ENCODE assay signal across 1 cellular context in the genomic region with DNA sequence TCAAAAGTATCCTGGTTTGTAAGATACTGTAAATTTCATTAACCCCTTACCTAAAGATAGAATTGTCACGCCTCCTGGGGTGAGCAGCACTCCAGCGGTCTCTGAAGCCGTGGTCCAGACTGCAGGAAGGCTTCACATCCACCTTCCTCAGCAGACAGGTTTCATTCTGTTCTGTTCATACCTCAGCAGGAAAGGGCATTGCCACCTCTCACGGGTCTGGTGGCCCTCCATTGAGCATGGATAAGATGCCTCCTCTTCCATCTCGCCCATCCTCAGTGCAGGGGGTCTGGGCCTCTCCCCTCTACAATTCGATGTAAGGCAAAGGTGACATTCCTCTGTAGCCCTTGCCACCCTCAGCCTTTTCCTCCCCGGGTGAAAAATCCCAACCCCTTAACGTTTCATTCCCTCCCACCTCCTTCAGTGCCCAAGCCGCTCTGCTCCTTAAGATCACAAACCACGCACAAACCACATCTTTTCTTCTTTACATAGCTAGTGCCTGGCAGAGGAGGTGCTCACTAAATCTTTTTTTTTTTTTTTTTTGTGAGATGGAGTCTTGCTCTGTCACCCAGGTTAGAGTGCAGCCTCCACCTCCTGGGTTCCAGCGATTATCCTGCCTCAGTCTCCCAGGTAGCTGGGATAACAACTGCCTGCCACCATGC.
TF ChIP-seq lines count a peak whose summit lies in the region.

No MANE protein-coding gene starts in this region.

TF ChIP-seq in HepG2, 621 proteins besides CTCF, POLR2A, EP300 and RAD21:
- TF ChIP-seq, protein P1, sequence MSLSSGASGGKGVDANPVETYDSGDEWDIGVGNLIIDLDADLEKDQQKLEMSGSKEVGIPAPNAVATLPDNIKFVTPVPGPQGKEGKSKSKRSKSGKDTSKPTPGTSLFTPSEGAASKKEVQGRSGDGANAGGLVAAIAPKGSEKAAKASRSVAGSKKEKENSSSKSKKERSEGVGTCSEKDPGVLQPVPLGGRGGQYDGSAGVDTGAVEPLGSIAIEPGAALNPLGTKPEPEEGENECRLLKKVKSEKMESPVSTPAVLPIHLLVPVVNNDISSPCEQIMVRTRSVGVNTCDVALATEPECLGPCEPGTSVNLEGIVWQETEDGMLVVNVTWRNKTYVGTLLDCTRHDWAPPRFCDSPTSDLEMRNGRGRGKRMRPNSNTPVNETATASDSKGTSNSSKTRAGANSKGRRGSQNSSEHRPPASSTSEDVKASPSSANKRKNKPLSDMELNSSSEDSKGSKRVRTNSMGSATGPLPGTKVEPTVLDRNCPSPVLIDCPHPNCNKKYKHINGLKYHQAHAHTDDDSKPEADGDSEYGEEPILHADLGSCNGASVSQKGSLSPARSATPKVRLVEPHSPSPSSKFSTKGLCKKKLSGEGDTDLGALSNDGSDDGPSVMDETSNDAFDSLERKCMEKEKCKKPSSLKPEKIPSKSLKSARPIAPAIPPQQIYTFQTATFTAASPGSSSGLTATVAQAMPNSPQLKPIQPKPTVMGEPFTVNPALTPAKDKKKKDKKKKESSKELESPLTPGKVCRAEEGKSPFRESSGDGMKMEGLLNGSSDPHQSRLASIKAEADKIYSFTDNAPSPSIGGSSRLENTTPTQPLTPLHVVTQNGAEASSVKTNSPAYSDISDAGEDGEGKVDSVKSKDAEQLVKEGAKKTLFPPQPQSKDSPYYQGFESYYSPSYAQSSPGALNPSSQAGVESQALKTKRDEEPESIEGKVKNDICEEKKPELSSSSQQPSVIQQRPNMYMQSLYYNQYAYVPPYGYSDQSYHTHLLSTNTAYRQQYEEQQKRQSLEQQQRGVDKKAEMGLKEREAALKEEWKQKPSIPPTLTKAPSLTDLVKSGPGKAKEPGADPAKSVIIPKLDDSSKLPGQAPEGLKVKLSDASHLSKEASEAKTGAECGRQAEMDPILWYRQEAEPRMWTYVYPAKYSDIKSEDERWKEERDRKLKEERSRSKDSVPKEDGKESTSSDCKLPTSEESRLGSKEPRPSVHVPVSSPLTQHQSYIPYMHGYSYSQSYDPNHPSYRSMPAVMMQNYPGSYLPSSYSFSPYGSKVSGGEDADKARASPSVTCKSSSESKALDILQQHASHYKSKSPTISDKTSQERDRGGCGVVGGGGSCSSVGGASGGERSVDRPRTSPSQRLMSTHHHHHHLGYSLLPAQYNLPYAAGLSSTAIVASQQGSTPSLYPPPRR (CRISPR knock-in tag; IDR thresholded peaks at IDR 0.05; ENCODE audit: borderline replicate concordance) = no peak
- TF ChIP-seq NCOA5 (CRISPR knock-in tag; IDR thresholded peaks at IDR 0.05) (no peak), ZNF547 (CRISPR knock-in tag; IDR thresholded peaks at IDR 0.05) (no peak), NFYB (CRISPR knock-in tag; IDR thresholded peaks at IDR 0.05) (no peak), ZNF83 (CRISPR knock-in tag; IDR thresholded peaks at IDR 0.05; ENCODE audit: borderline replicate concordance) (no peak), NFIC (IDR thresholded peaks at IDR 0.05; ENCODE audit: low read length) (no peak), NFE2L1 (CRISPR knock-in tag; IDR thresholded peaks at IDR 0.05; ENCODE audit: borderline replicate concordance) (no peak), HES4 (CRISPR knock-in tag; IDR thresholded peaks at IDR 0.05; ENCODE audit: borderline replicate concordance) (no peak), ZNF7 (CRISPR knock-in tag; IDR thresholded peaks at IDR 0.05) (no peak), SAP130 (CRISPR knock-in tag; IDR thresholded peaks at IDR 0.05; ENCODE audit: low read depth) (no peak), HNRNPL (IDR thresholded peaks at IDR 0.05; ENCODE audit: low read depth, low read length) (no peak), ADNP (CRISPR knock-in tag; IDR thresholded peaks at IDR 0.05) (no peak), GPN1 (CRISPR knock-in tag; IDR thresholded peaks at IDR 0.05; ENCODE audit: borderline replicate concordance) (no peak), SNAPC2 (CRISPR knock-in tag; IDR thresholded peaks at IDR 0.05) (no peak), PLRG1 (conservative IDR thresholded peaks at IDR 0.05) (no peak), ZNF235 (CRISPR knock-in tag; IDR thresholded peaks at IDR 0.05; ENCODE audit: borderline replicate concordance) (no peak)
